7 cellular contexts compared by ENCODE assay signal in genomic region chr4:67288964-67289363, GRCh38.
DNase-seq lines count a peak whose midpoint lies in the region; ATAC-seq and TF ChIP-seq lines count a peak whose summit lies in the region.

No MANE protein-coding gene starts in this region.

- ATAC-seq in GM21786 (IDR thresholded peaks at IDR 0.05; ENCODE audit: unreplicated experiment) (peak; percentile 78), GM18858 (IDR thresholded peaks at IDR 0.05; ENCODE audit: unreplicated experiment) (no peak)

- H3K4me3 ChIP-seq in choroid plexus epithelial cell (ENCODE audit: low read depth, low read length) = no peak overlapping the region

- DNase-seq in NCI-H226 (peak; percentile 3), choroid plexus epithelial cell (ENCODE audit: low read depth) (peak; percentile 2), SIG-M5 (lab: John Stamatoyannopoulos, UW) (no peak), OCI-M2 (lab: John Stamatoyannopoulos, UW; ENCODE audit: unreplicated experiment) (no peak)

- TF ChIP-seq CTCF in GM12874 (IDR thresholded peaks at IDR 0.05; ENCODE audit: insufficient read depth, low read depth, low read length) (peak; percentile 55), choroid plexus epithelial cell (conservative IDR thresholded peaks at IDR 0.05; ENCODE audit: low read depth, low read length) (peak; percentile 17)

Comparison
In these comparisons a context has a peak if more than half of its experiments do, and no peak if none do; other contexts are left out.
1. DNase-seq: peak in NCI-H226 (single experiment) and choroid plexus epithelial cell (single experiment); none in SIG-M5 (single experiment) and OCI-M2 (single experiment).